In genomic region chr10:80461208-80462183, GRCh38 we compare ENCODE assay signal across 9 cellular contexts. TPM values are rescaled to one million over a fixed set of nuclear protein-coding genes. Genes with fewer than 3 reads are reported as not detected.
DNase-seq lines count a peak whose midpoint lies in the region; ATAC-seq, FAIRE-seq and TF ChIP-seq lines count a peak whose summit lies in the region.
"Had no signal": no experiment of that assay in that cellular context is flagged by ENCODE, and none has a peak within 500 bp of the region (broad histone marks: within the 10 kb centered on the region; RNA-seq: fewer than 3 reads in every experiment).

No MANE protein-coding gene starts in this region.

- 70% methylated on average over 8 of the region's 8 CpGs for WGBS in K562 (ENCODE audit: insufficient coverage, low coverage, missing lambda C conversion rate)
- WGBS in lung, 2 donors: 42 to 44% methylated on average over 8 of the region's 8 CpGs

- H4K20me1 ChIP-seq in K562 (replicated peaks; ENCODE audit: control insufficient read depth, insufficient read depth, low read length): peaks cover 23% of the 10 kb centered on the region

- TF ChIP-seq CTCF in cardiac muscle cell (IDR thresholded peaks at IDR 0.05; ENCODE audit: low read depth, low read length): no peak
- no peak for TF ChIP-seq CTCF in K562 (IDR thresholded peaks at IDR 0.05 in 2 of 3, conservative IDR thresholded peaks at IDR 0.05 in 1 of 3; ENCODE audit: insufficient read depth in 2 of 3, low read depth in 1 of 3, low read length in 3 of 3)
- no peak for TF ChIP-seq CTCF in lung (IDR thresholded peaks at IDR 0.05; ENCODE audit: control extremely low read depth, extremely low read depth)
- TF ChIP-seq CTCF in upper lobe of right lung (IDR thresholded peaks at IDR 0.05): no peak
- TF ChIP-seq CTCF in D721Med (IDR thresholded peaks at IDR 0.05; ENCODE audit: insufficient read depth, missing control alignments): no peak

- TF ChIP-seq EP300 in K562 (IDR thresholded peaks at IDR 0.05; ENCODE audit: low read length): no peak

- H3K36me3 ChIP-seq in cardiac muscle cell (no peaks in the 10 kb centered on the region), K562 (ENCODE audit: control insufficient read depth, insufficient read depth, low read length) (peaks cover 42% of the 10 kb centered on the region), lung (ENCODE audit: control insufficient read depth in 2 of 2, insufficient read depth in 2 of 2, low read length in 2 of 2) (peaks cover 0 to 4% of the 10 kb centered on the region in 2 donors), upper lobe of right lung (no peaks in the 10 kb centered on the region)

- H3K4me2 ChIP-seq in K562 (ENCODE audit: insufficient read depth, low read length): peak overlapping the region; percentile 27; the same call in 1 of the 2 replicates

- in situ Hi-C loops in K562 (cut with MboI): no loop called here

- no peak overlapping the region for H2AFZ ChIP-seq in K562 (ENCODE audit: low read depth, low read length)

- ATAC-seq in left ventricle myocardium superior: no peak
- no peak for ATAC-seq in K562
- ATAC-seq in lung (ENCODE audit: insufficient read depth, low FRiP score): peak; percentile 0
- ATAC-seq in upper lobe of right lung: peak; percentile 15

- peaks cover 99% of the 10 kb centered on the region for H3K79me2 ChIP-seq in K562 (ENCODE audit: control insufficient read depth, insufficient read depth, low read length)

- TF ChIP-seq POLR2A in K562 (conservative IDR thresholded peaks at IDR 0.05): no peak

- H3K27me3 ChIP-seq in cardiac muscle cell: no peaks in the 10 kb centered on the region
- no peaks in the 10 kb centered on the region for H3K27me3 ChIP-seq in K562 (ENCODE audit: control insufficient read depth in 2 of 2, insufficient read depth in 2 of 2, low read length in 2 of 2)
- H3K27me3 ChIP-seq in lung (ENCODE audit: control insufficient read depth, insufficient read depth): no peaks in the 10 kb centered on the region
- H3K27me3 ChIP-seq in upper lobe of right lung: no peaks in the 10 kb centered on the region

- BruUV-seq in K562 (replicated peaks; lab: Mats Ljungman, UMichigan): no TSS peak

- intact Hi-C loops in left ventricle myocardium superior (cut with micrococcal nuclease): no loop called here
- intact Hi-C loops in K562 (cut with micrococcal nuclease): no loop called here
- intact Hi-C loops in upper lobe of right lung (cut with DNase I): loop anchor here (5.0 kb wide), 1 partner anchor 46 kb away; no protein-coding TSS in a partner anchor

- H3K4me3 ChIP-seq in cardiac muscle cell: no peak overlapping the region
- no peak overlapping the region for H3K4me3 ChIP-seq in K562
- no peak overlapping the region for H3K4me3 ChIP-seq in lung
- peak overlapping the region; percentile 34 for H3K4me3 ChIP-seq in upper lobe of right lung

- TF ChIP-seq RAD21 in K562 (CRISPR knock-in tag; conservative IDR thresholded peaks at IDR 0.05 in 1 of 2, IDR thresholded peaks at IDR 0.05 in 1 of 2): no peak

- DNase-seq in cardiac muscle cell (ENCODE audit: low read depth in 1 of 2, low spot score in 1 of 2) (peak in 1 of 2 donors; percentile 60), left ventricle myocardium superior (no peak), K562 (ENCODE audit: extremely low read depth in 1 of 4, low spot score in 3 of 4) (no peak), lung (ENCODE audit: low spot score) (no peak), upper lobe of right lung (no peak), D721Med (ENCODE audit: insufficient read length, low spot score) (no peak), NCI-H1105 (lab: John Stamatoyannopoulos, UW) (no peak)
- no peak for DNase-seq in activated CD4-positive, alpha-beta T cell treated with anti-CD3 and anti-CD28 coated beads, Interleukin-2, amount 50 U/mL, for 4 hours
- DNase-seq: GF-D8 had no signal

- peak overlapping the region; percentile 80 for H3K27ac ChIP-seq in cardiac muscle cell
- H3K27ac ChIP-seq in K562 (ENCODE audit: extremely low read depth, low read depth, low read length): 0 out of 3 replicates have a peak overlapping the region, but pooled peaks have one; percentile 5
- H3K27ac ChIP-seq in lung (ENCODE audit: low read depth in 1 of 2, low read length in 1 of 2): peak overlapping the region; percentile 68 to 96
- peak overlapping the region; percentile 98 for H3K27ac ChIP-seq in upper lobe of right lung

- peak overlapping the region in 1 of 2 experiments; percentile 83; a peak in 1 of 4 replicates for H3K9ac ChIP-seq in K562 (ENCODE audit: insufficient read depth in 1 of 2, low read depth in 2 of 2, low read length in 2 of 2)

- POLR2A ChIA-PET in K562 (lab: Yijun Ruan, JAX): interaction anchor here (1.0 to 1.2 kb wide), 2 partner anchors 9 to 35 kb away, joined by 3 to 5 read pairs; no protein-coding TSS in a partner anchor

- peaks cover 76% of the 10 kb centered on the region for H3K4me1 ChIP-seq in cardiac muscle cell (ENCODE audit: low read depth)
- H3K4me1 ChIP-seq in K562 (replicated peaks in 1 of 2; ENCODE audit: control insufficient read depth in 2 of 2, insufficient read depth in 2 of 2, low read length in 2 of 2): peaks cover 79 to 90% of the 10 kb centered on the region in 2 experiments
- peaks cover 37 to 61% of the 10 kb centered on the region in 2 donors for H3K4me1 ChIP-seq in lung (ENCODE audit: control insufficient read depth in 2 of 2, insufficient read depth in 2 of 2, low read length in 2 of 2)
- H3K4me1 ChIP-seq in upper lobe of right lung: peaks cover 95% of the 10 kb centered on the region

- peaks cover 3% of the 10 kb centered on the region for H3K9me1 ChIP-seq in K562 (ENCODE audit: control insufficient read depth, insufficient read depth, low read length)

- CTCF ChIA-PET in K562 (lab: Yijun Ruan, JAX; ENCODE audit: low intra/inter-chr PET ratio): no interaction called here

- H3K9me3 ChIP-seq in cardiac muscle cell (ENCODE audit: low read depth) (no peaks in the 10 kb centered on the region), K562 (replicated peaks; ENCODE audit: control insufficient read depth, insufficient read depth, low read depth, low read length) (no peaks in the 10 kb centered on the region), lung (ENCODE audit: control insufficient read depth in 2 of 2, insufficient read depth in 1 of 2, low read length in 1 of 2) (no peaks in the 10 kb centered on the region), upper lobe of right lung (no peaks in the 10 kb centered on the region)

- no peak for FAIRE-seq in K562 (lab: Jason Lieb, UNC)
- FAIRE-seq in D721Med (lab: Jason Lieb, UNC): no peak

TF ChIP-seq in K562, 482 proteins besides CTCF, POLR2A, EP300 and RAD21 (continues in another document):
- no peak for TF ChIP-seq TARDBP (IDR thresholded peaks at IDR 0.05)
- no peak for TF ChIP-seq ZNF354B (CRISPR knock-in tag; IDR thresholded peaks at IDR 0.05)
- peak; percentile 66 for TF ChIP-seq ZNF121 (CRISPR knock-in tag; conservative IDR thresholded peaks at IDR 0.05)
- peak; percentile 52 for TF ChIP-seq CEBPB (tag; IDR thresholded peaks at IDR 0.05)
- TF ChIP-seq RBM25 (IDR thresholded peaks at IDR 0.05; ENCODE audit: low read depth, low read length, severe bottlenecking): peak; percentile 9

RNA-seq across cellular contexts. Expression of gene TSPAN14, which starts 7.4 kb away (rescaled TPM):
- total RNA-seq in cardiac muscle cell (29.5 and 31.6 TPM in 2 replicates), left ventricle myocardium superior (41.2 TPM), K562 (2014; rRNA removed) (22.4 and 33.3 TPM in 2 replicates), K562 (2014; rRNA removed; fragmentation: Illumina TruSeq; extraction: Trizol) (19.0 and 23.3 TPM in 2 replicates), K562 (2015; rRNA removed; fragmentation: Illumina TruSeq; extraction: Trizol) (22.5 and 24.4 TPM in 2 replicates), K562 (2021) (89.2 and 92.9 TPM in 2 replicates), lung (100 to 1,000 TPM in 1 of 2 donors, 10 to 100 TPM in 1; 67.3 to 164 TPM), upper lobe of right lung (157 TPM)
- polyA plus RNA-seq in cardiac muscle cell (55.1 and 57.0 TPM in 2 replicates), K562 (2011; rRNA removed) (42.9 and 65.1 TPM in 2 replicates), K562 (2014; fragmentation: Illumina TruSeq; extraction: Trizol) (65.0 and 66.6 TPM in 2 replicates), K562 (2014; fragmentation: Nextera tagmentation; extraction: Ambion mirVana) (1 to 10 TPM; 5.8 to 6.6 TPM), K562 (2014; rRNA removed) (47.2 and 57.2 TPM in 2 replicates), lung (100 to 1,000 TPM in 1 of 2 donors, 10 to 100 TPM in 1; 40.9 to 187 TPM)
- total RNA-seq in K562 (2011; cell fraction: chromatin; rRNA removed; ENCODE audit: low replicate concordance): 67.3 and 149 TPM in 2 replicates
- 99.9 and 106 TPM in 2 replicates for total RNA-seq in K562 (2011; cell fraction: nucleolus; rRNA removed)
- 117 and 138 TPM in 2 replicates for total RNA-seq in K562 (2011; cell fraction: nucleoplasm; rRNA removed)
- polyA plus RNA-seq in K562 (2011; cell fraction: cytosol; rRNA removed): 52.8 and 88.0 TPM in 2 replicates
- polyA plus RNA-seq in K562 (2011; cell fraction: nucleus; rRNA removed): 52.2 and 85.9 TPM in 2 replicates
- 44.4 and 57.4 TPM in 2 replicates for polyA plus RNA-seq in K562 (2012)
- 21.6 and 45.5 TPM in 2 replicates for polyA minus RNA-seq in K562 (2011; rRNA and poly(A)+ RNA removed)
- polyA minus RNA-seq in K562 (2011; cell fraction: cytosol; rRNA and poly(A)+ RNA removed): 28.6 and 45.2 TPM in 2 replicates
- 20.1 and 21.1 TPM in 2 replicates for polyA minus RNA-seq in K562 (2011; cell fraction: nucleus; rRNA and poly(A)+ RNA removed)

RNA-seq across cellular contexts. Expression of gene PRXL2A, which starts 53.1 kb away (rescaled TPM):
- total RNA-seq in cardiac muscle cell (52.0 and 61.8 TPM in 2 replicates), left ventricle myocardium superior (119 TPM), K562 (2014; rRNA removed) (0.14 and 0.41 TPM in 2 replicates), K562 (2014; rRNA removed; fragmentation: Illumina TruSeq; extraction: Trizol) (0.64 and 0.84 TPM in 2 replicates), K562 (2015; rRNA removed; fragmentation: Illumina TruSeq; extraction: Trizol) (1.2 and 1.4 TPM in 2 replicates), K562 (2021) (0.71 and 0.87 TPM in 2 replicates), lung (10 to 100 TPM; 42.8 to 59.5 TPM), upper lobe of right lung (52.9 TPM)
- polyA plus RNA-seq in cardiac muscle cell (132 and 144 TPM in 2 replicates), K562 (2011; rRNA removed) (0.14 and 0.75 TPM in 2 replicates), K562 (2014; fragmentation: Illumina TruSeq; extraction: Trizol) (0.83 and 1.1 TPM in 2 replicates), K562 (2014; fragmentation: Nextera tagmentation; extraction: Ambion mirVana) (under 1 TPM; 0.17 to 0.53 TPM), K562 (2014; rRNA removed) (0.78 and 2.1 TPM in 2 replicates), lung (10 to 100 TPM; 18.2 to 31.2 TPM)
- total RNA-seq in K562 (2011; cell fraction: chromatin; rRNA removed; ENCODE audit: low replicate concordance): 0.28 and 1.1 TPM in 2 replicates
- total RNA-seq in K562 (2011; cell fraction: nucleolus; rRNA removed): 0.33 and 0.53 TPM in 2 replicates
- 0.61 and 0.88 TPM in 2 replicates for total RNA-seq in K562 (2011; cell fraction: nucleoplasm; rRNA removed)
- 0.09 and 0.12 TPM in 2 replicates for polyA plus RNA-seq in K562 (2011; cell fraction: cytosol; rRNA removed)
- polyA plus RNA-seq in K562 (2011; cell fraction: nucleus; rRNA removed): 0.11 TPM in 1 of 2 replicates, not detected in the other
- 1.1 and 1.7 TPM in 2 replicates for polyA plus RNA-seq in K562 (2012)
- polyA minus RNA-seq in K562 (2011; rRNA and poly(A)+ RNA removed): 0.21 TPM in 1 of 2 replicates, not detected in the other
- polyA minus RNA-seq in K562 (2011; cell fraction: cytosol; rRNA and poly(A)+ RNA removed): 0.38 and 0.55 TPM in 2 replicates
- 0.22 TPM in 1 of 2 replicates, not detected in the other for polyA minus RNA-seq in K562 (2011; cell fraction: nucleus; rRNA and poly(A)+ RNA removed)

Comparison
In these comparisons a context has a peak if more than half of its experiments do, and no peak if none do; other contexts are left out.
1. H3K27ac ChIP-seq: peak in every context shown above with its lines; median percentile 98 in upper lobe of right lung; 82 in lung; 80 in cardiac muscle cell; 5 in K562.
2. ATAC-seq: peak in lung (single experiment) and upper lobe of right lung (single experiment); none in left ventricle myocardium superior (single experiment) and K562 (single experiment).
3. RNA of gene PRXL2A, which starts 53.1 kb away (total RNA-seq): 119 TPM in left ventricle myocardium superior (single experiment), 42.8 to 59.5 TPM in lung, 52.9 TPM in upper lobe of right lung (single experiment) and 52.0 to 61.8 TPM in cardiac muscle cell; 0.14 to 1.4 TPM in K562; every median in the first group is over 10 times any median in the second.